8 cellular contexts compared by ENCODE assay signal in genomic region chr12:31959051-31959700, GRCh38. TPM values are rescaled to one million over a fixed set of nuclear protein-coding genes. Genes with fewer than 3 reads are reported as not detected.
DNase-seq lines count a peak whose midpoint lies in the region; ATAC-seq and TF ChIP-seq lines count a peak whose summit lies in the region.

Gene RESF1 (plus strand): TSS chr12:31959415. CDS start chr12:31980956, 21,541 bp downstream.

- H3K9me2 ChIP-seq in hepatocyte (replicated peaks; ENCODE audit: insufficient read depth) = no peaks in the 10 kb centered on the region

- H3K79me2 ChIP-seq in hepatocyte = peaks cover 41% of the 10 kb centered on the region

- ATAC-seq in GM18511 (IDR thresholded peaks at IDR 0.05; ENCODE audit: unreplicated experiment) (peak; percentile 92), HG02981 (IDR thresholded peaks at IDR 0.05; ENCODE audit: unreplicated experiment) (peak; percentile 86), aorta (ENCODE audit: low FRiP score) (peak; percentile 98)

- under 1% methylated on average over 34 of the region's 68 CpGs for WGBS in hepatocyte (ENCODE audit: low lambda C conversion rate, missing lambda C conversion rate)
- 0% methylated on average over 57 to 68 of the region's 68 CpGs for whole genome bisulfite sequencing in aorta, 2 donors

- peak; percentile 77 for DNase-seq in NCI-H2029 (lab: John Stamatoyannopoulos, UW)
- DNase-seq in T-helper 9 cell = peak; percentile 70
- peak; percentile 33 for DNase-seq in astrocyte of the cerebellum (ENCODE audit: low read depth)
- peak; percentile 95 for DNase-seq in hepatocyte (ENCODE audit: low spot score)
- peak; percentile 68 for DNase-seq in renal cortical epithelial cell (ENCODE audit: low read depth)
- peak; percentile 94 for DNase-seq in aorta

- no peaks in the 10 kb centered on the region for H3K9me3 ChIP-seq in hepatocyte (ENCODE audit: low read depth)
- H3K9me3 ChIP-seq in aorta (ENCODE audit: control insufficient read depth, low read length) = no peaks in the 10 kb centered on the region

- H3K4me1 ChIP-seq in hepatocyte (ENCODE audit: insufficient read depth) (peaks cover 10% of the 10 kb centered on the region), aorta (ENCODE audit: control insufficient read depth in 1 of 2, insufficient read depth in 2 of 2, low read length in 2 of 2) (peaks cover 0 to 4% of the 10 kb centered on the region in 2 donors)

- intact Hi-C loops in aorta (cut with DNase I) = loop anchor here (2.0 to 10.0 kb wide), 3 partner anchors 224 to 302 kb away; partner anchors contain the start of gene ETFBKMT (in 2 of the 2)

- H3K4me3 ChIP-seq in astrocyte of the cerebellum (ENCODE audit: low read depth, low read length) (peak within 1 kb of the TSS; percentile 71), hepatocyte (peak within 1 kb of the TSS; percentile 89), aorta (ENCODE audit: low read length in 2 of 2) (peak within 1 kb of the TSS; percentile 73 to 86)

- TF ChIP-seq CTCF in astrocyte of the cerebellum (IDR thresholded peaks at IDR 0.05; ENCODE audit: low read depth, low read length, missing control alignments) = no peak
- TF ChIP-seq CTCF in hepatocyte (IDR thresholded peaks at IDR 0.05; ENCODE audit: poor library complexity) = no peak

- H2AFZ ChIP-seq in hepatocyte = peak within 1 kb of the TSS; percentile 82

- peaks cover 14% of the 10 kb centered on the region for H4K20me1 ChIP-seq in hepatocyte (ENCODE audit: insufficient read depth, poor library complexity, severe bottlenecking)

- H3K4me2 ChIP-seq in hepatocyte = peak within 1 kb of the TSS; percentile 78

- H3K27me3 ChIP-seq in hepatocyte = no peaks in the 10 kb centered on the region
- H3K27me3 ChIP-seq in aorta (ENCODE audit: control insufficient read depth in 1 of 2, insufficient read depth in 2 of 2, low read length in 1 of 2) = no peaks in the 10 kb centered on the region

- peak within 1 kb of the TSS; percentile 94 for H3K27ac ChIP-seq in hepatocyte
- peak within 1 kb of the TSS; percentile 82 to 84 for H3K27ac ChIP-seq in aorta (ENCODE audit: low read depth in 1 of 2, low read length in 2 of 2)

- in situ Hi-C loops in astrocyte of the cerebellum (cut with HindIII; ENCODE audit: low sequenced_read_pairs) = loop anchor here (10.0 kb wide), 1 partner anchor 214 kb away; no protein-coding TSS in a partner anchor

- H3K36me3 ChIP-seq in hepatocyte (replicated peaks; ENCODE audit: insufficient read depth, low read depth) = no peaks in the 10 kb centered on the region
- H3K36me3 ChIP-seq in aorta (ENCODE audit: control insufficient read depth in 1 of 2, insufficient read depth in 2 of 2, low read length in 1 of 2) = no peaks in the 10 kb centered on the region

RNA-seq across cellular contexts. Expression of gene RESF1, which starts in this region (rescaled TPM):
- total RNA-seq in hepatocyte (63.8 and 91.5 TPM in 2 replicates), renal cortical epithelial cell (20.5 and 88.5 TPM in 2 replicates), aorta (10 to 100 TPM; 49.4 to 65.2 TPM)
- polyA plus RNA-seq in hepatocyte (23.9 and 28.8 TPM in 2 replicates), aorta (10 to 100 TPM; 29.9 to 36.2 TPM)

Comparison
In these comparisons a context has a peak if more than half of its experiments do, and no peak if none do; other contexts are left out.
1. Peak in every context shown above with its lines: DNase-seq, ATAC-seq, H3K4me3 ChIP-seq and H3K27ac ChIP-seq.
2. DNase-seq: peak in every context shown above with its lines; median percentile 95 in hepatocyte; 94 in aorta; 77 in NCI-H2029; 70 in T-helper 9 cell; 68 in renal cortical epithelial cell; 33 in astrocyte of the cerebellum.